ENCODE assay signal across 20 cellular contexts in the genomic region with DNA sequence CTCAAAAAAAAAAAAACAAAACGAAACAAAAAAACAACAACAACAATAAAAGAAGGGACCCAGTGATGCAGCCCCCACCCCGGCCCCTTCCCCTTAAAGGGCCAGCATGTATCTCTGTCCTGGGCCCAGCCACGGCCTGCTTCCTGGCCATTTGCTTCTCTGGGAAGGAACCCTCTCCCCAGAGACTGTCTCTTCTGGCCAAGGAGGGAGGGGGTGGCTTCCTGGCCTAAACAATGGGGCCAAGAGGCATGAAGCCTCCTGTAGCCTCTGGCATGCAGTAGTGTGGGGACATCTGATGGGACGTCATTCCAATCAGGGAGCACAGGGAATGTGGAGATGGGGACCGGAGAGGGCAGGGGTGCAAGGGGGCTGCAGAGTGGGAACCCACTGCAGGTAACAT.
"Had no signal": no experiment of that assay in that cellular context is flagged by ENCODE, and none has a peak within 500 bp of the region (broad histone marks: within the 10 kb centered on the region; RNA-seq: fewer than 3 reads in every experiment).

No MANE protein-coding gene starts in this region.

- H3K36me3 ChIP-seq: esophagus muscularis mucosa, gastroesophageal sphincter, tibial nerve had no signal

- H3K4me3 Mint-ChIP-seq: naive thymus-derived CD8-positive, alpha-beta T cell; stimulated activated naive CD8-positive, alpha-beta T cell treated with anti-CD3 and anti-CD28 coated beads, Interleukin-15, Interleukin-2, amounts not matched to agents 100 ng/mL and 50 ng/mL, for 24 hours had no signal

- H3K4me1 Mint-ChIP-seq: naive thymus-derived CD8-positive, alpha-beta T cell had no signal

- H3K9me3 Mint-ChIP-seq: stimulated activated naive CD8-positive, alpha-beta T cell treated with anti-CD3 and anti-CD28 coated beads, Interleukin-15, Interleukin-2, amounts not matched to agents 100 ng/mL and 50 ng/mL, for 24 hours had no signal

- DNase-seq: central memory CD4-positive, alpha-beta T cell; effector memory CD4-positive, alpha-beta T cell; glutamatergic neuron; kidney; left colon; mammary epithelial cell; mucosa of descending colon; naive thymus-derived CD8-positive, alpha-beta T cell; posterior cingulate gyrus; right cardiac atrium; small intestine; stimulated activated CD4-positive, alpha-beta T cell treated with anti-CD3 and anti-CD28 coated beads, Interleukin-12 subunit alpha, Interleukin-12 subunit beta, amount 100 ng/mL, for 4 hours; testis had no signal

- H3K27ac ChIP-seq: coronary artery, epithelial cell of prostate, gastroesophageal sphincter, hepatocyte, testis, tibial nerve had no signal

- H3K27me3 ChIP-seq: esophagus muscularis mucosa, gastroesophageal sphincter, hepatocyte, testis, tibial nerve had no signal

- H3K4me3 ChIP-seq: coronary artery, esophagus muscularis mucosa, gastroesophageal sphincter, hepatocyte, mucosa of descending colon, testis, tibial nerve had no signal

- ATAC-seq: gastroesophageal sphincter; left colon; mucosa of descending colon; naive thymus-derived CD8-positive, alpha-beta T cell had no signal

- H3K4me1 ChIP-seq: gastroesophageal sphincter, testis had no signal

- H3K36me3 Mint-ChIP-seq: naive thymus-derived CD8-positive, alpha-beta T cell had no signal

- H3K27me3 Mint-ChIP-seq: stimulated activated naive CD8-positive, alpha-beta T cell treated with anti-CD3 and anti-CD28 coated beads, Interleukin-15, Interleukin-2, amounts not matched to agents 100 ng/mL and 50 ng/mL, for 24 hours had no signal

- H3K27ac Mint-ChIP-seq: stimulated activated naive CD8-positive, alpha-beta T cell treated with anti-CD3 and anti-CD28 coated beads, Interleukin-15, Interleukin-2, amounts not matched to agents 100 ng/mL and 50 ng/mL, for 24 hours had no signal

- H3K9me3 ChIP-seq: esophagus muscularis mucosa, gastroesophageal sphincter, mucosa of descending colon, testis, tibial nerve had no signal
